In the genomic region with DNA sequence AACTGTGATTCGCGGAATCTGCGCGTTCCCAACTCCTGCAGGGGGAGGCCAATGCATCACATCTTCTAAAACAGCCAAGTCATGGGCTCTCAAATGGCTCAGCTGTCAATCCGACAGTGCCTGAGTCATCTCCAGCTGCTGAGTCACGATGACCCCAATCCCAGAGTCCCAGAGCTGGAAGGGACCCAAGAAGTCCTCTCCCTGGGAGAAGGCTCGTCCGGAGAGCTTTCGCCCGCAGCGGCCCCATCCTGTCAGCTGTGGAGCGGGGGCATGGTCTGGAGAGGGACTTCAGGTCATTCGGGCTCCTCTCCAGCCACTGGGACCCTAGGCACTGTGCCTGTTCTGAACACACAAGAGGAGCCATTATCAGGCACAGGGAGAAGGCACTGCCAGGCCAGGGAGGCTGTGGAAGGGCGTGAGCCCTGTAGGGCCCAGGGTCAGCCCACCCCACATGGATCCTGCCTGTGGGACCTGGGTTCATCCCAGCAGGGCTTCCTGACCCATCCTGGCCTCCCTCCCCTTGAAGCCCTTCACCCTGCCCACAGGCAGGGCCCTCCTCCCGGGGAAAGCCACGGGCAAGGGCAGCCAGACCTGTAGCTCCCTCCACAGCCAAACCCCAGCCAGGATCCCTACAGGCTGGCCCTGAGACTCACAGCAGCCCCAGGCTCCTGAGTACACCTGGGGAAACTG, we compare ENCODE assay signal across 10 cellular contexts. TPM values are rescaled to one million over a fixed set of nuclear protein-coding genes. Genes with fewer than 3 reads are reported as not detected.
A peak's percentile ranks its signal among the peaks of the same experiment; 100 is the strongest.
DNase-seq lines count a peak whose midpoint lies in the region; ATAC-seq and TF ChIP-seq lines count a peak whose summit lies in the region.
"Had no signal": no experiment of that assay in that cellular context is flagged by ENCODE, and none has a peak within 500 bp of the region (broad histone marks: within the 10 kb centered on the region; RNA-seq: fewer than 3 reads in every experiment).

No MANE protein-coding gene starts in this region.

- ATAC-seq in HG03139 (IDR thresholded peaks at IDR 0.05; ENCODE audit: unreplicated experiment): no peak

- DNase-seq in HS-27A (ENCODE audit: low read depth) (peak; percentile 69), hypothalamus (lab: John Stamatoyannopoulos, UW) (peak in 34 of 51 donors; percentile 17 to 84 (median 46)), superior temporal gyrus (ENCODE audit: extremely low spot score) (peak; percentile 44), NCI-H1436 (lab: John Stamatoyannopoulos, UW) (no peak)
- no peak for DNase-seq in activated T-helper 1 cell treated with anti-CD3 and anti-CD28 coated beads, Interleukin-12 subunit alpha, Interleukin-12 subunit beta, Interleukin-2, Interleukin-4 antibody, amounts not matched to agents 30 ng/mL and 10 ng/mL and 1 ng/mL, durations not matched to agents 14 hours and 24 hours and 36 hours (ENCODE audit: low spot score)
- DNase-seq in activated CD4-positive, alpha-beta T cell treated with anti-CD3 and anti-CD28 coated beads, Interleukin-2, amount 10 ng/mL, durations not matched to agents 24 days and 14 days: no peak
- DNase-seq: activated gamma-delta T cell treated with Interleukin-2 at 50 U/mL for 16 hours, NCI-H748 treated with DMSO at 0.1 percent for 48 hours had no signal

- no peaks in the 10 kb centered on the region for H3K36me3 Mint-ChIP-seq in brain
- H3K36me3 Mint-ChIP-seq in activated T-helper 1 cell treated with anti-CD3 and anti-CD28 coated beads, Interleukin-12 subunit alpha, Interleukin-12 subunit beta, Interleukin-2, Interleukin-4 antibody, amounts not matched to agents 30 ng/mL and 10 ng/mL and 1 ng/mL, durations not matched to agents 14 hours and 24 hours and 36 hours (ENCODE audit: low read depth): no peaks in the 10 kb centered on the region
- no peaks in the 10 kb centered on the region for H3K36me3 Mint-ChIP-seq in activated CD4-positive, alpha-beta T cell treated with anti-CD3 and anti-CD28 coated beads, Interleukin-2, amount 10 ng/mL, durations not matched to agents 24 days and 14 days (ENCODE audit: low read depth)

- H3K27ac Mint-ChIP-seq in brain: peak overlapping the region; percentile 21 to 89 (median 76)
- no peak overlapping the region for H3K27ac Mint-ChIP-seq in activated T-helper 1 cell treated with anti-CD3 and anti-CD28 coated beads, Interleukin-12 subunit alpha, Interleukin-12 subunit beta, Interleukin-2, Interleukin-4 antibody, amounts not matched to agents 30 ng/mL and 10 ng/mL and 1 ng/mL, durations not matched to agents 14 hours and 24 hours and 36 hours
- no peak overlapping the region for H3K27ac Mint-ChIP-seq in activated CD4-positive, alpha-beta T cell treated with anti-CD3 and anti-CD28 coated beads, Interleukin-2, amount 10 ng/mL, durations not matched to agents 24 days and 14 days

- H3K27me3 Mint-ChIP-seq in brain: peaks cover 10% of the 10 kb centered on the region
- H3K27me3 Mint-ChIP-seq in activated T-helper 1 cell treated with anti-CD3 and anti-CD28 coated beads, Interleukin-12 subunit alpha, Interleukin-12 subunit beta, Interleukin-2, Interleukin-4 antibody, amounts not matched to agents 30 ng/mL and 10 ng/mL and 1 ng/mL, durations not matched to agents 14 hours and 24 hours and 36 hours (ENCODE audit: insufficient read depth): no peaks in the 10 kb centered on the region
- peaks cover 3% of the 10 kb centered on the region for H3K27me3 Mint-ChIP-seq in activated CD4-positive, alpha-beta T cell treated with anti-CD3 and anti-CD28 coated beads, Interleukin-2, amount 10 ng/mL, durations not matched to agents 24 days and 14 days

- peaks cover 12% of the 10 kb centered on the region for H3K4me1 Mint-ChIP-seq in brain
- peaks cover 6% of the 10 kb centered on the region for H3K4me1 Mint-ChIP-seq in activated T-helper 1 cell treated with anti-CD3 and anti-CD28 coated beads, Interleukin-12 subunit alpha, Interleukin-12 subunit beta, Interleukin-2, Interleukin-4 antibody, amounts not matched to agents 30 ng/mL and 10 ng/mL and 1 ng/mL, durations not matched to agents 14 hours and 24 hours and 36 hours (ENCODE audit: low read depth)
- peaks cover 6% of the 10 kb centered on the region for H3K4me1 Mint-ChIP-seq in activated CD4-positive, alpha-beta T cell treated with anti-CD3 and anti-CD28 coated beads, Interleukin-2, amount 10 ng/mL, durations not matched to agents 24 days and 14 days

- no peak for TF ChIP-seq CTCF in brain (conservative IDR thresholded peaks at IDR 0.05)

- intact Hi-C loops in activated T-helper 1 cell treated with anti-CD3 and anti-CD28 coated beads, Interleukin-12 subunit alpha, Interleukin-12 subunit beta, Interleukin-2, Interleukin-4 antibody, amounts not matched to agents 30 ng/mL and 10 ng/mL and 1 ng/mL, durations not matched to agents 14 hours and 24 hours and 36 hours (cut with micrococcal nuclease): no loop called here
- intact Hi-C loops in activated CD4-positive, alpha-beta T cell treated with anti-CD3 and anti-CD28 coated beads, Interleukin-2, amount 10 ng/mL, durations not matched to agents 24 days and 14 days (cut with micrococcal nuclease): no loop called here

- peaks cover 0 to 4% (median 0%) of the 10 kb centered on the region in 5 experiments for H3K9me3 Mint-ChIP-seq in brain
- no peaks in the 10 kb centered on the region for H3K9me3 Mint-ChIP-seq in activated T-helper 1 cell treated with anti-CD3 and anti-CD28 coated beads, Interleukin-12 subunit alpha, Interleukin-12 subunit beta, Interleukin-2, Interleukin-4 antibody, amounts not matched to agents 30 ng/mL and 10 ng/mL and 1 ng/mL, durations not matched to agents 14 hours and 24 hours and 36 hours
- no peaks in the 10 kb centered on the region for H3K9me3 Mint-ChIP-seq in activated CD4-positive, alpha-beta T cell treated with anti-CD3 and anti-CD28 coated beads, Interleukin-2, amount 10 ng/mL, durations not matched to agents 24 days and 14 days

- peak overlapping the region in 1 of 5 experiments; percentile 8 for H3K4me3 Mint-ChIP-seq in brain
- H3K4me3 Mint-ChIP-seq in activated T-helper 1 cell treated with anti-CD3 and anti-CD28 coated beads, Interleukin-12 subunit alpha, Interleukin-12 subunit beta, Interleukin-2, Interleukin-4 antibody, amounts not matched to agents 30 ng/mL and 10 ng/mL and 1 ng/mL, durations not matched to agents 14 hours and 24 hours and 36 hours: no peak overlapping the region
- no peak overlapping the region for H3K4me3 Mint-ChIP-seq in activated CD4-positive, alpha-beta T cell treated with anti-CD3 and anti-CD28 coated beads, Interleukin-2, amount 10 ng/mL, durations not matched to agents 24 days and 14 days

RNA-seq across cellular contexts. Expression of gene GPC1, which starts 47.6 kb away (rescaled TPM):
- polyA plus RNA-seq in brain (ENCODE audit: insufficient read depth, low read depth, low replicate concordance): 52.7 TPM
- total RNA-seq in activated T-helper 1 cell treated with anti-CD3 and anti-CD28 coated beads, Interleukin-12 subunit alpha, Interleukin-12 subunit beta, Interleukin-2, Interleukin-4 antibody, amounts not matched to agents 30 ng/mL and 10 ng/mL and 1 ng/mL, durations not matched to agents 14 hours and 24 hours and 36 hours: 6.2 and 6.5 TPM in 2 replicates
- total RNA-seq in activated CD4-positive, alpha-beta T cell treated with anti-CD3 and anti-CD28 coated beads, Interleukin-2, amount 10 ng/mL, durations not matched to agents 24 days and 14 days: 5.9 and 6.6 TPM in 2 replicates

Comparison
In these comparisons a context has a peak if more than half of its experiments do, and no peak if none do; other contexts are left out.
1. DNase-seq: peak in HS-27A (single experiment), hypothalamus (34 of 51) and superior temporal gyrus (single experiment); none in NCI-H1436 (single experiment), activated T-helper 1 cell treated with anti-CD3 and anti-CD28 coated beads, Interleukin-12 subunit alpha, Interleukin-12 subunit beta, Interleukin-2, Interleukin-4 antibody, amounts not matched to agents 30 ng/mL and 10 ng/mL and 1 ng/mL, durations not matched to agents 14 hours and 24 hours and 36 hours (single experiment) and activated CD4-positive, alpha-beta T cell treated with anti-CD3 and anti-CD28 coated beads, Interleukin-2, amount 10 ng/mL, durations not matched to agents 24 days and 14 days (single experiment).
2. H3K27ac Mint-ChIP-seq: peak in brain (5 of 5); none in activated T-helper 1 cell treated with anti-CD3 and anti-CD28 coated beads, Interleukin-12 subunit alpha, Interleukin-12 subunit beta, Interleukin-2, Interleukin-4 antibody, amounts not matched to agents 30 ng/mL and 10 ng/mL and 1 ng/mL, durations not matched to agents 14 hours and 24 hours and 36 hours (single experiment) and activated CD4-positive, alpha-beta T cell treated with anti-CD3 and anti-CD28 coated beads, Interleukin-2, amount 10 ng/mL, durations not matched to agents 24 days and 14 days (single experiment).